In the genomic region with DNA sequence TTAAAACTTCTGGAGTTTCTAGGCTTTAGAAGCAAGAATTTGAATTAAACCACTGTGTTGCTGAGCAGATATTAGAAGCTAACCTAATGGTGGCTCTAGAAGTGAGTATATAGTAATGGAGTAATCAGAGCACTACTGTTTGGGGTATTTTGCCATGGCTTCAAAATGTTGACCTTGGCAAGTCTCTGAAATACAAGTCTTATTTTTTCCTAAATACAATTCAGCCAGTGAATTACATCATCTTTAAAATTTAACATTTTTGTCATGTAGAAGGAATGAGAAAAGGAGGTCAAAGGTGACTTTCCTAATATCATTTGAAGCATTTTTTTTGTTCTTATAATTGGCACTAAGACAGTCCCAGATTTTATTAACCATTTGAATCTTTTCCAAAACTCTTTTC, we compare ENCODE assay signal across 2 cellular contexts.
TF ChIP-seq lines count a peak whose summit lies in the region.

No MANE protein-coding gene starts in this region.

TF ChIP-seq in IMR-90, 13 proteins besides CTCF, POLR2A, EP300 and RAD21:
- TF ChIP-seq, protein P1, sequence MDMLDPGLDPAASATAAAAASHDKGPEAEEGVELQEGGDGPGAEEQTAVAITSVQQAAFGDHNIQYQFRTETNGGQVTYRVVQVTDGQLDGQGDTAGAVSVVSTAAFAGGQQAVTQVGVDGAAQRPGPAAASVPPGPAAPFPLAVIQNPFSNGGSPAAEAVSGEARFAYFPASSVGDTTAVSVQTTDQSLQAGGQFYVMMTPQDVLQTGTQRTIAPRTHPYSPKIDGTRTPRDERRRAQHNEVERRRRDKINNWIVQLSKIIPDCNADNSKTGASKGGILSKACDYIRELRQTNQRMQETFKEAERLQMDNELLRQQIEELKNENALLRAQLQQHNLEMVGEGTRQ (IDR thresholded peaks at IDR 0.05; ENCODE audit: low read depth, low read length) = no peak
- peak; percentile 36; the same call in 1 of the 2 replicates for TF ChIP-seq CEBPB (IDR thresholded peaks at IDR 0.05; ENCODE audit: low read depth, low read length)
TF ChIP-seq in IMR-90: peak in this region for 1.

TF ChIP-seq in endothelial cell of umbilical vein, 7 proteins besides CTCF, POLR2A, EP300 and RAD21:
- no peak for TF ChIP-seq FOS (IDR thresholded peaks at IDR 0.05; ENCODE audit: borderline replicate concordance, insufficient read depth, low read length)
- peak; percentile 56 for TF ChIP-seq JUN (IDR thresholded peaks at IDR 0.05; ENCODE audit: borderline replicate concordance, insufficient read depth, insufficient read length, low read depth)
TF ChIP-seq in endothelial cell of umbilical vein: peak in this region for 1.
